Comparison of ENCODE assay signal across 9 cellular contexts in the genomic region with DNA sequence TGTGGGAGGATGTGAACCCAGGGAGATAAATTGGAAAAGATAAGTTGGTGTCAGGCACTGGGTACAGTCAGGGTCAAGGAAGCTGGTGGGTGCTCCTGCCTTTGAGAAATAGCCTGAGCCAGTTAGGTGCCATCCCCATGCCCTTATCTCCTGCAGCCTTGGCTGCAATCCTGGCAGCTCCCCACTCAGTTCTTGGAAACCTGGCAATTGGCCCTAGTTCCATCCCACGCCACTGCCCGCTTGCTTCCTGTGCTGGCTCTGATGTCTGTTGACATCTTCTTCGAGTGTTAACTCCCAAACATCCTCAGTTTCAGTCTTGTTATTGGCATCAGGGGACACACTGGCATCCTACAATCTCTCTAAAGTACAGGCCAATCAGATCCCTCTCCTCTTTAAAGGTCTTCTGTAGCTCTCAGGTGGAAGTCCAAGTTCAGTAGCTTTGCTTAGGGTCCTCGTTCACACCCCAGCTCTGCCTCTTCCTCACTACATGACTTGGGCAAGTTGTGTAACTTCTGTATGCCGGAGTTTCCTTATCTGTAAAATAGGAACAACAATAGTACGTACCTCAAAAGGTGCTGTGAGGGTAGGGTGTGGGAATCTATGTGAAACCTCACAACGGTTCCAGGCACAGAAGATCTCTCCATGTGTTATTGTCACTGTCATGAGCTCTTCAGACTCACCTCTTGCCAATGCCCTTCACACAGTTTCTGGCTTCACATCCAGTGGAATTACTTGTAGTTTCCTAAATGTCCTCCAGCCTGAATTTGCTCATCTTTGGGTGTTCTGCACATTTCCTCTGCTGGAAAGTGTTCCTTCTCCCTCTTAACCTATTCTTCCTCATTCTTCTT. TPM values are rescaled to one million over a fixed set of nuclear protein-coding genes. Genes with fewer than 3 reads are reported as not detected.
A peak's percentile ranks its signal among the peaks of the same experiment; 100 is the strongest.
DNase-seq lines count a peak whose midpoint lies in the region; ATAC-seq and TF ChIP-seq lines count a peak whose summit lies in the region.
"Had no signal": no experiment of that assay in that cellular context is flagged by ENCODE, and none has a peak within 500 bp of the region (broad histone marks: within the 10 kb centered on the region; RNA-seq: fewer than 3 reads in every experiment).

No MANE protein-coding gene starts in this region.

- H2AK5ac ChIP-seq in mesenchymal stem cell (ENCODE audit: low read length, severe bottlenecking) (no peak overlapping the region), trophoblast cell (ENCODE audit: low read length) (no peak overlapping the region)

- H3K27ac ChIP-seq in SK-N-SH (ENCODE audit: low read depth in 2 of 2, low read length in 1 of 2) = no peak overlapping the region
- H3K27ac ChIP-seq in mesenchymal stem cell (ENCODE audit: low read length, poor library complexity, severe bottlenecking) = no peak overlapping the region
- H3K27ac ChIP-seq in trophoblast cell (ENCODE audit: low read depth, low read length) = no peak overlapping the region

- H2AFZ ChIP-seq in SK-N-SH (ENCODE audit: low read depth) = no peak overlapping the region; the same call in 1 of the 2 replicates
- H2AFZ ChIP-seq in mesenchymal stem cell (ENCODE audit: low read depth, low read length) = no peak overlapping the region
- no peak overlapping the region for H2AFZ ChIP-seq in trophoblast cell (ENCODE audit: insufficient read depth, low read length, poor library complexity)

- no peaks in the 10 kb centered on the region for H3K79me1 ChIP-seq in mesenchymal stem cell (replicated peaks; ENCODE audit: low read length, poor library complexity, severe bottlenecking)
- no peaks in the 10 kb centered on the region for H3K79me1 ChIP-seq in trophoblast cell (ENCODE audit: low read length)

- TF ChIP-seq RAD21 in SK-N-SH (IDR thresholded peaks at IDR 0.05; ENCODE audit: low read length) = no peak

- ATAC-seq in GM18867 (IDR thresholded peaks at IDR 0.05; ENCODE audit: unreplicated experiment) = peak; percentile 21
- peak; percentile 20 for ATAC-seq in HG02798 (IDR thresholded peaks at IDR 0.05; ENCODE audit: poor library complexity, unreplicated experiment)
- ATAC-seq: HCT116 had no signal

- no peaks in the 10 kb centered on the region for H3K36me3 ChIP-seq in SK-N-SH (replicated peaks in 1 of 2; ENCODE audit: control insufficient read depth in 1 of 2, insufficient read depth in 2 of 2, low read length in 1 of 2)
- H3K36me3 ChIP-seq in mesenchymal stem cell (ENCODE audit: control insufficient read depth in 1 of 2, insufficient read depth in 2 of 2, low read depth in 1 of 2, low read length in 2 of 2) = no peaks in the 10 kb centered on the region
- no peaks in the 10 kb centered on the region for H3K36me3 ChIP-seq in trophoblast cell (ENCODE audit: control insufficient read depth in 1 of 2, insufficient read depth in 2 of 2, low read length in 2 of 2)

- no peak overlapping the region for H2BK15ac ChIP-seq in mesenchymal stem cell (ENCODE audit: low read depth, poor library complexity, severe bottlenecking)

- H2BK12ac ChIP-seq in mesenchymal stem cell (ENCODE audit: low read length in 2 of 2) = peak overlapping the region in 1 of 2 experiments; percentile 39
- H2BK12ac ChIP-seq in trophoblast cell (ENCODE audit: low read length) = no peak overlapping the region

- H3K4me3 ChIP-seq in SK-N-SH (ENCODE audit: low read depth in 2 of 2, low read length in 1 of 2) (no peak overlapping the region), mesenchymal stem cell (ENCODE audit: insufficient read depth in 1 of 2, low read depth in 1 of 2, low read length in 2 of 2) (no peak overlapping the region), trophoblast cell (ENCODE audit: low read depth, low read length) (no peak overlapping the region)

- H3K4me1 ChIP-seq in SK-N-SH (ENCODE audit: control insufficient read depth in 1 of 2, insufficient read depth in 2 of 2, low read depth in 1 of 2, low read length in 1 of 2) (peaks cover 0 to 6% of the 10 kb centered on the region in 2 experiments; a peak in 1 of 4 replicates), mesenchymal stem cell (ENCODE audit: control insufficient read depth, insufficient read depth, low read depth, low read length) (no peaks in the 10 kb centered on the region), trophoblast cell (ENCODE audit: control insufficient read depth in 1 of 2, insufficient read depth in 2 of 2, low read length in 2 of 2) (no peaks in the 10 kb centered on the region)

- H3K9me3 ChIP-seq in SK-N-SH = no peaks in the 10 kb centered on the region
- H3K9me3 ChIP-seq in mesenchymal stem cell (ENCODE audit: control insufficient read depth, low read length) = no peaks in the 10 kb centered on the region
- peaks cover 2% of the 10 kb centered on the region for H3K9me3 ChIP-seq in trophoblast cell (ENCODE audit: insufficient read depth, low read depth, low read length)

- CTCF ChIA-PET in SK-N-SH (lab: Yijun Ruan, JAX) = interaction anchor here (0.7 to 3.4 kb wide), 4 partner anchors 10 to 326 kb away, joined by 3 to 21 read pairs (median 6); no protein-coding TSS in a partner anchor

- no peaks in the 10 kb centered on the region for H3K9me2 ChIP-seq in SK-N-SH

- H4K91ac ChIP-seq in mesenchymal stem cell (ENCODE audit: low read length) (no peak overlapping the region), trophoblast cell (ENCODE audit: low read depth, low read length) (no peak overlapping the region)

- no peaks in the 10 kb centered on the region for H3K79me2 ChIP-seq in SK-N-SH (ENCODE audit: insufficient read depth)
- H3K79me2 ChIP-seq in trophoblast cell (ENCODE audit: control insufficient read depth, insufficient read depth, low read length, poor library complexity) = no peaks in the 10 kb centered on the region

- POLR2A ChIA-PET in SK-N-SH (lab: Yijun Ruan, JAX) = interaction anchor here (1.2 kb wide), 1 partner anchor 14 kb away, joined by 3 read pairs; no protein-coding TSS in a partner anchor

- H3K4ac ChIP-seq in mesenchymal stem cell (ENCODE audit: low read depth in 1 of 2, low read length in 2 of 2) (no peak overlapping the region), trophoblast cell (ENCODE audit: low read depth, low read length) (no peak overlapping the region)

- H4K20me1 ChIP-seq in SK-N-SH (ENCODE audit: insufficient read depth) = no peaks in the 10 kb centered on the region

- H2BK5ac ChIP-seq in mesenchymal stem cell (ENCODE audit: low read depth, low read length, poor library complexity, severe bottlenecking) (no peak overlapping the region), trophoblast cell (ENCODE audit: low read depth, low read length, poor library complexity) (no peak overlapping the region)

- DNase-seq in SK-N-SH = peak; percentile 29
- DNase-seq in medulla oblongata (ENCODE audit: extremely low spot score) = peak; percentile 28
- no peak for DNase-seq in DMS53 (lab: John Stamatoyannopoulos, UW)
- no peak for DNase-seq in SW 1271 (lab: John Stamatoyannopoulos, UW)
- DNase-seq in mesenchymal stem cell = no peak
- no peak for DNase-seq in trophoblast cell

- peak overlapping the region in 1 of 2 experiments; percentile 78 for H3K23ac ChIP-seq in mesenchymal stem cell (ENCODE audit: low read length in 2 of 2)
- no peak overlapping the region for H3K23ac ChIP-seq in trophoblast cell (ENCODE audit: low read length)

- TF ChIP-seq CTCF in SK-N-SH (IDR thresholded peaks at IDR 0.05) = no peak

- 44% methylated on average over 7 of the region's 7 CpGs for WGBS in SK-N-SH (ENCODE audit: low lambda C conversion rate)
- WGBS in mesenchymal stem cell = 86% methylated on average over 6 of the region's 7 CpGs
- no CpG with 5 or more reads among the region's 7 CpGs for WGBS in trophoblast cell (ENCODE audit: extremely low coverage, insufficient coverage, insufficient read length)

- H3K4me2 ChIP-seq in SK-N-SH (no peak overlapping the region), mesenchymal stem cell (ENCODE audit: low read length, poor library complexity, severe bottlenecking) (no peak overlapping the region), trophoblast cell (ENCODE audit: low read length) (no peak overlapping the region)

- no peak overlapping the region for H2BK120ac ChIP-seq in mesenchymal stem cell (ENCODE audit: low read depth, low read length)
- H2BK120ac ChIP-seq in trophoblast cell (ENCODE audit: insufficient read depth, low read length, poor library complexity) = no peak overlapping the region

- H3K18ac ChIP-seq in mesenchymal stem cell (ENCODE audit: low read depth in 1 of 2, low read length in 2 of 2) (no peak overlapping the region), trophoblast cell (ENCODE audit: low read length) (no peak overlapping the region)

- peaks cover 9% of the 10 kb centered on the region for H3F3A ChIP-seq in SK-N-SH (replicated peaks; ENCODE audit: insufficient read depth)

- H4K8ac ChIP-seq in mesenchymal stem cell (ENCODE audit: low read length) (no peak overlapping the region), trophoblast cell (ENCODE audit: low read depth, low read length) (no peak overlapping the region)

- H4K12ac ChIP-seq in trophoblast cell (ENCODE audit: low read depth, low read length) = no peak overlapping the region

- H3K27me3 ChIP-seq in SK-N-SH (ENCODE audit: insufficient read depth) (no peaks in the 10 kb centered on the region; the same call in 1 of the 2 replicates), mesenchymal stem cell (ENCODE audit: control insufficient read depth in 1 of 2, insufficient read depth in 1 of 2, low read length in 2 of 2) (peaks cover 4 to 23% of the 10 kb centered on the region in 2 experiments), trophoblast cell (ENCODE audit: insufficient read depth, low read length) (no peaks in the 10 kb centered on the region)

- TF ChIP-seq EP300 in SK-N-SH (IDR thresholded peaks at IDR 0.05; ENCODE audit: borderline replicate concordance in 1 of 2, low read depth in 1 of 2, low read length in 1 of 2) = no peak

- H3K9ac ChIP-seq in SK-N-SH = no peak overlapping the region
- no peak overlapping the region for H3K9ac ChIP-seq in mesenchymal stem cell (ENCODE audit: low read length)
- H3K9ac ChIP-seq in trophoblast cell (ENCODE audit: low read length) = no peak overlapping the region

- H3K14ac ChIP-seq in mesenchymal stem cell (ENCODE audit: low read length in 2 of 2) (peak overlapping the region in 1 of 2 experiments; percentile 22), trophoblast cell (ENCODE audit: low read length) (no peak overlapping the region)

RNA-seq across cellular contexts. Expression of a gene that starts 13.5 kb away (rescaled TPM):
- 195 and 224 TPM in 2 replicates for polyA plus RNA-seq in SK-N-SH (2012; rRNA removed)
- 189 and 197 TPM in 2 replicates for polyA plus RNA-seq in SK-N-SH (2012; cell fraction: cytosol; rRNA removed)
- polyA plus RNA-seq in SK-N-SH (2012; cell fraction: nucleus; rRNA removed) = 116 and 207 TPM in 2 replicates
- polyA plus RNA-seq in mesenchymal stem cell (2013, experiment 1 of 2) = 168 TPM
- 173 TPM for polyA plus RNA-seq in mesenchymal stem cell (2013, experiment 2 of 2)
- polyA plus RNA-seq in trophoblast cell (2013) = 96.5 and 106 TPM in 2 replicates

RNA-seq across cellular contexts. Expression of a gene that starts 41.4 kb away (rescaled TPM):
- 52.7 and 65.2 TPM in 2 replicates for polyA plus RNA-seq in SK-N-SH (2012; rRNA removed)
- polyA plus RNA-seq in SK-N-SH (2012; cell fraction: cytosol; rRNA removed) = 49.1 and 55.1 TPM in 2 replicates
- polyA plus RNA-seq in SK-N-SH (2012; cell fraction: nucleus; rRNA removed) = 35.4 and 62.8 TPM in 2 replicates
- 197 TPM for polyA plus RNA-seq in mesenchymal stem cell (2013, experiment 1 of 2)
- polyA plus RNA-seq in mesenchymal stem cell (2013, experiment 2 of 2) = 194 TPM
- 104 and 108 TPM in 2 replicates for polyA plus RNA-seq in trophoblast cell (2013)

Comparison
In these comparisons a context has a peak if more than half of its experiments do, and no peak if none do; other contexts are left out.
1. DNase-seq: peak in SK-N-SH (single experiment) and medulla oblongata (single experiment); none in DMS53 (single experiment), SW 1271 (0 of 2), mesenchymal stem cell (single experiment) and trophoblast cell (0 of 2).